In the genomic region with DNA sequence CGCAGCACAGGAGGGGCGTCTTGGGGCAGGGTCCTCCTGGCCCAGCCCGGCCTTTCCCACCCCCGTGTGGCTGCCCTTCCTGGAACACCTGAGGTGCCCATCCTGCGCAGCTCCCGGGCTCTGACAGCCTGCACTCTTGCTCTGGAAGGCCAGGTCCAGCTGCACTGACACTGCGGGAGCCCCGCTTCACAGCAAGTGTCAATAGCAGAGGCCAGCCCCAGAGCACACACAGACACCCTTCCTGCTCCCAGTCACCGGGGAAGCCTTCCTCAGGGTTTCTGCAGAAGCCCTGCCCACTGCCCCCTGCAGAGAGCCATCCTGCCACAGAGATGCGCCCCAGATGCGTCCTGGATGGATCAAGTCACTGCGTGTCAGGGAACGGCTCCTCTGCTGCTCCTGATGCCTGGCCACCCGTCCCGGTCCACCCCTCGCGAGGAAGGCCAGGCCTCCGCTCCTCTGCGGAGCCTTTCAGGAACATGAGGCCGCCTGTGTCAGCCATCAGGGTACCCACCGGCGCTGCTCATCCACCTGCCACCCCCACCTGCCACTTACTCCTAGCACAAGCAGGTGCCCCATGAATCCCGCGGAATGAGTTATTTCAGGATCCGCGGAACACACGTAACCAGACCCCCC, we compare ENCODE assay signal across 27 cellular contexts.
A peak's percentile ranks its signal among the peaks of the same experiment; 100 is the strongest.
DNase-seq lines count a peak whose midpoint lies in the region; TF ChIP-seq lines count a peak whose summit lies in the region.
"Had no signal": no experiment of that assay in that cellular context is flagged by ENCODE, and none has a peak within 500 bp of the region (broad histone marks: within the 10 kb centered on the region; RNA-seq: fewer than 3 reads in every experiment).

No MANE protein-coding gene starts in this region.

- no peaks in the 10 kb centered on the region for H3K36me3 ChIP-seq in spleen
- H3K36me3 ChIP-seq: esophagus muscularis mucosa, heart left ventricle, Peyer's patch had no signal

- TF ChIP-seq CTCF in spleen (IDR thresholded peaks at IDR 0.05 in 8 of 11, conservative IDR thresholded peaks at IDR 0.05 in 3 of 11) (no peak), GM10248 (IDR thresholded peaks at IDR 0.05; ENCODE audit: control extremely low read depth, extremely low read depth, low read depth, missing control alignments) (no peak)

- CTCF ChIA-PET in GM10248 (lab: Yijun Ruan, JAX), result no interaction called here

- H3K9me3 ChIP-seq in spleen, result no peaks in the 10 kb centered on the region
- H3K9me3 ChIP-seq: body of pancreas, esophagus muscularis mucosa, heart left ventricle, Peyer's patch had no signal

- TF ChIP-seq POLR2A in spleen (IDR thresholded peaks at IDR 0.05), result no peak

- 92 to 96% (median 94%) methylated on average over 24 to 27 of the region's 27 CpGs for WGBS in spleen, 5 donors

- H3K27ac ChIP-seq in spleen, result no peak overlapping the region
- H3K27ac ChIP-seq: 22Rv1, body of pancreas, esophagus muscularis mucosa, heart left ventricle, Peyer's patch had no signal

- H3K27me3 ChIP-seq in spleen (replicated peaks in 1 of 7), result peaks cover 0 to 9% (median 0%) of the 10 kb centered on the region in 7 donors
- H3K27me3 ChIP-seq: body of pancreas, heart left ventricle, Peyer's patch had no signal

- peaks cover 0 to 11% (median 5%) of the 10 kb centered on the region in 6 donors for H3K4me1 ChIP-seq in spleen
- H3K4me1 ChIP-seq: Peyer's patch had no signal

- POLR2A ChIA-PET in GM10248 (lab: Yijun Ruan, JAX), result no interaction called here

- no peak overlapping the region for H3K4me3 ChIP-seq in spleen
- H3K4me3 ChIP-seq: body of pancreas, esophagus muscularis mucosa, heart left ventricle, Peyer's patch had no signal

- intact Hi-C loops in spleen (cut with DNase I; ENCODE audit: low total_unique reads), result no loop called here

- DNase-seq in NCI-H1436 (lab: John Stamatoyannopoulos, UW), result peak; percentile 59
- no peak for DNase-seq in NCI-H1436 treated with DMSO at 0.1 percent for 48 hours (lab: John Stamatoyannopoulos, UW)
- DNase-seq in NCI-H345 (lab: John Stamatoyannopoulos, UW), result peak; percentile 85
- DNase-seq in SK-N-DZ (ENCODE audit: low spot score), result peak; percentile 68
- DNase-seq in spleen, result peak; percentile 58
- DNase-seq in HPDE6-E6E7 (ENCODE audit: extremely low spot score), result no peak
- no peak for DNase-seq in NCI-H526 (lab: John Stamatoyannopoulos, UW)
- no peak for DNase-seq in GM10248 (ENCODE audit: extremely low spot score)
- DNase-seq: activated CD4-positive, alpha-beta T cell treated with anti-CD3 and anti-CD28 coated beads for 4 hours; activated naive CD4-positive, alpha-beta T cell treated with anti-CD3 and anti-CD28 coated beads, Interleukin-2, amount 50 U/mL, for 16 hours; C1 segment of cervical spinal cord; foreskin fibroblast; H9; heart left ventricle; IMR-90; islet precursor cell; left ventricle myocardium superior; NCI-H2029 treated with DMSO at 0.1 percent for 48 hours; NCI-H526 treated with DMSO at 0.1 percent for 48 hours; stimulated activated CD4-positive, alpha-beta T cell treated with anti-CD3 and anti-CD28 coated beads, Interleukin-15, amount 100 ng/mL, for 24 hours; stimulated activated CD4-positive, alpha-beta T cell treated with anti-CD3 and anti-CD28 coated beads, Interleukin-4, amount 100 ng/mL, for 4 hours; SW 1271; trophoblast cell had no signal

Comparison
In these comparisons a context has a peak if more than half of its experiments do, and no peak if none do; other contexts are left out.
1. DNase-seq: peak in NCI-H1436 (single experiment), NCI-H345 (single experiment), SK-N-DZ (single experiment) and spleen (single experiment); none in NCI-H1436 treated with DMSO at 0.1 percent for 48 hours (single experiment), HPDE6-E6E7 (single experiment), NCI-H526 (0 of 2) and GM10248 (single experiment).